In the genomic region with DNA sequence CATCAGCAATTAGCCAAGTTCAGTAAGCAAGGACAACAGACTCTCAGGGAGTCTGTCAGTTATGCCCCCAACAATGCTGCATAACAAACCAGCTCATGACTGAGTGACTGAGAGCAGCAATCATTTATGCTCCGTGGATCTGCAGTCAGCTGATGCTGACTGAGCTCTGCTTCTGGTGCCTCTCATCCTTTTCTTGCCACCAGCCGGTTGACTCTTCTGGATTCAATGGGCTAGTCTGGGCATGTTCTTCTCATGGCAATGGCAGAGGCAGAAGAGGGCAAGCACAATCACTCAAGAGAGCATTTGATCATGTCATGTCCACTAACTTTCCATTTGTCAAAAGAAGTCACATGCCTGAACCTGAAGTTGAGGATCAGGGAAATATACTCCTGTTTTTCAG, we compare ENCODE assay signal across 14 cellular contexts.
"Had no signal": no experiment of that assay in that cellular context is flagged by ENCODE, and none has a peak within 500 bp of the region (broad histone marks: within the 10 kb centered on the region; RNA-seq: fewer than 3 reads in every experiment).

No MANE protein-coding gene starts in this region.

- H3K4me1 ChIP-seq: colonic mucosa, left lung, upper lobe of left lung had no signal

- H3K36me3 ChIP-seq: colonic mucosa, left lung, right atrium auricular region, upper lobe of left lung had no signal

- H3K27me3 ChIP-seq: body of pancreas, colonic mucosa, right atrium auricular region, upper lobe of left lung had no signal

- H3K27ac ChIP-seq: colonic mucosa, left lung, right atrium auricular region, upper lobe of left lung had no signal

- DNase-seq: activated CD4-positive, alpha-beta memory T cell treated with anti-CD3 and anti-CD28 coated beads, Interleukin-2, amount 10 ng/mL, durations not matched to agents 7 days and 5 days; activated CD4-positive, alpha-beta T cell treated with anti-CD3 and anti-CD28 coated beads for 48 hours; activated CD4-positive, CD25-positive, alpha-beta regulatory T cell; activated CD8-positive, alpha-beta memory T cell treated with anti-CD3 and anti-CD28 coated beads, Interleukin-2, amount 10 ng/mL, durations not matched to agents 7 days and 5 days; body of pancreas; colonic mucosa; foreskin fibroblast; hypothalamus; islet precursor cell; left lung; stimulated activated CD4-positive, alpha-beta T cell treated with anti-CD3 and anti-CD28 coated beads, Interleukin-2, amount 100 ng/mL, for 24 hours; T-cell; upper lobe of left lung had no signal

- ATAC-seq: activated CD8-positive, alpha-beta memory T cell treated with anti-CD3 and anti-CD28 coated beads, Interleukin-2, amount 10 ng/mL, durations not matched to agents 7 days and 5 days; body of pancreas; left lung; T-cell had no signal

- H3K4me3 ChIP-seq: body of pancreas, colonic mucosa, left lung, right atrium auricular region, upper lobe of left lung had no signal

- H3K9me3 ChIP-seq: body of pancreas, colonic mucosa, upper lobe of left lung had no signal
